Comparison of ENCODE assay signal across 12 cellular contexts in the genomic region with DNA sequence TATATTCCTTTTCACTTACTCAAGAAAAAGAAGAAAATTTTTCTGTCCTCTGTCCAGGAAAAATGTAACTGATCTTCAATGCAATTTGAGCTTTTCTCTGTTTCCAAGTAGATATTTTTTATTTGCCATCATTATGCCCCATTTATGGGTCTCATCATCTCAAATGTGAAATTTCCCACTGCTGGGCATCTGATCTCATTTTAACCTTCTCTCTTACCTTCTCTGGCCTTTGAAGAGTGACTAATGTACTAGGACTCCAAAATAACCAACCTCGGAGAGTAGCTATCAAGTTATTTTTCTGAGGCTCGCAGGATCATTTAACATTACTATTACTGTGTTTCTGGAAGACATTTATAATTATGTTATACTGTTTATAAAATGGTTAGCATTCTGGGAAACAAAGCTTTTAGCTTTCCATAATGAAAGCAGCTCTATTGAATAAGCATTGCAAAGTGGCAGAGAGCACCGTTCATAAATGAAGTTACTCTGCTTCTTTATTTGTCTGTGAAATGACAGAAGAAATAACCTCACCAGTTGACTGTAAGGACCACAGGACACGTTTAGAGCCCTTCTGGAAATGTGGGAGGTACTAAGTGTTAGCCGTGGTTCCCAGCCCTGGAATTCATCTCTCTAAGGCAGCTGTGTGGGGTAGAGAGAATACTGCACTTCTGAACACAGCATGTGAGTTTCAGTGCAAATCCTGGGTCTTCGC. TPM values are rescaled to one million over a fixed set of nuclear protein-coding genes. Genes with fewer than 3 reads are reported as not detected.
DNase-seq lines count a peak whose midpoint lies in the region; ATAC-seq and TF ChIP-seq lines count a peak whose summit lies in the region.
"Had no signal": no experiment of that assay in that cellular context is flagged by ENCODE, and none has a peak within 500 bp of the region (broad histone marks: within the 10 kb centered on the region; RNA-seq: fewer than 3 reads in every experiment).

No MANE protein-coding gene starts in this region.

- H3K79me2 ChIP-seq in GM23248 (ENCODE audit: insufficient read depth) = no peaks in the 10 kb centered on the region

- H3K9me2 ChIP-seq in GM23248 (ENCODE audit: insufficient read depth) = no peaks in the 10 kb centered on the region

- H3K27ac ChIP-seq in GM23248 (peak overlapping the region; percentile 50), SJCRH30 (peak overlapping the region; percentile 81)

- peak overlapping the region; percentile 63 for H3K4me2 ChIP-seq in GM23248 (ENCODE audit: unreplicated experiment)

- ATAC-seq in HG03175 (IDR thresholded peaks at IDR 0.05; ENCODE audit: unreplicated experiment) = no peak
- no peak for ATAC-seq in sciatic nerve
- ATAC-seq: stimulated activated naive B cell treated with anti-CD40 and anti-IgM and Interleukin-4, amounts not matched to agents 10 μg/mL and 1 μg/mL and 100 μg/mL, for 72 hours had no signal

- in situ Hi-C loops in GM23248 (cut with MboI) = no loop called here

- H2AFZ ChIP-seq in GM23248 = peak overlapping the region; percentile 16; the same call in 1 of the 2 replicates

- intact Hi-C loops in sciatic nerve (cut with DNase I) = no loop called here

- no peaks in the 10 kb centered on the region for H4K20me1 ChIP-seq in GM23248 (ENCODE audit: insufficient read depth)

- TF ChIP-seq CTCF in epithelial cell of proximal tubule (conservative IDR thresholded peaks at IDR 0.05; ENCODE audit: low read depth, low read length) = no peak

- H3K4me1 ChIP-seq in GM23248 (ENCODE audit: insufficient read depth) = peaks cover 51% of the 10 kb centered on the region
- peaks cover 29% of the 10 kb centered on the region for H3K4me1 ChIP-seq in SJCRH30

- H3K9me3 ChIP-seq in GM23248 (ENCODE audit: low read depth) (no peaks in the 10 kb centered on the region), SJCRH30 (replicated peaks) (no peaks in the 10 kb centered on the region)

- peaks cover 34% of the 10 kb centered on the region for H3F3A ChIP-seq in GM23248 (ENCODE audit: insufficient read depth)

- DNase-seq in GM23248 (peak; percentile 62), SJCRH30 (peak; percentile 34 to 50), epithelial cell of proximal tubule (ENCODE audit: low read depth) (peak; percentile 53), renal cortical epithelial cell (ENCODE audit: low read depth) (peak; percentile 83), cerebellar nuclear complex (lab: John Stamatoyannopoulos, UW) (no peak), sciatic nerve (ENCODE audit: low spot score) (no peak), NOMO-1 treated with dmso at 0.1 percent for 144 hours (lab: John Stamatoyannopoulos, UW; ENCODE audit: unreplicated experiment) (no peak)
- DNase-seq: central memory CD4-positive, alpha-beta T cell; COR-L47; islet precursor cell; stimulated activated naive B cell treated with anti-CD40 and anti-IgM and Interleukin-4, amounts not matched to agents 10 μg/mL and 1 μg/mL and 100 μg/mL, for 72 hours had no signal

- H3K9ac ChIP-seq in GM23248 = no peak overlapping the region

- H3K36me3 ChIP-seq in GM23248 (ENCODE audit: low read depth) (no peaks in the 10 kb centered on the region), SJCRH30 (no peaks in the 10 kb centered on the region)

- WGBS in GM23248 (ENCODE audit: low coverage in 1 of 2, low lambda C conversion rate in 2 of 2, missing lambda C conversion rate in 2 of 2), 2 experiments = 37 to 39% methylated on average over 6 of the region's 6 CpGs

- H3K4me3 ChIP-seq in GM23248 (peak overlapping the region; percentile 22), SJCRH30 (peak overlapping the region; percentile 11; the same call in 1 of the 2 replicates), epithelial cell of proximal tubule (ENCODE audit: low read depth, low read length) (no peak overlapping the region)

- H3K27me3 ChIP-seq in GM23248 (replicated peaks; ENCODE audit: insufficient read depth) (no peaks in the 10 kb centered on the region), SJCRH30 (no peaks in the 10 kb centered on the region)

RNA-seq across cellular contexts. Expression of a gene that starts 33.3 kb away (rescaled TPM):
- total RNA-seq in GM23248 (2014; rRNA removed; shearing (Covaris generic)) = 28.6 and 35.9 TPM in 2 replicates
- polyA plus RNA-seq in GM23248 (2016; fragmentation: Nextera tagmentation; extraction: Ambion mirVana) = 24.9 and 26.3 TPM in 2 replicates
- 22.8 and 22.9 TPM in 2 replicates for total RNA-seq in SJCRH30 (2014; rRNA removed; shearing (Covaris generic))
- total RNA-seq in epithelial cell of proximal tubule (28.5 and 31.0 TPM in 2 replicates), renal cortical epithelial cell (40.1 and 47.2 TPM in 2 replicates), sciatic nerve (29.9 TPM)

Comparison
In these comparisons a context has a peak if more than half of its experiments do, and no peak if none do; other contexts are left out.
1. DNase-seq: peak in GM23248 (single experiment), SJCRH30 (2 of 2), epithelial cell of proximal tubule (single experiment) and renal cortical epithelial cell (single experiment); none in cerebellar nuclear complex (0 of 2), sciatic nerve (single experiment) and NOMO-1 treated with dmso at 0.1 percent for 144 hours (single experiment).